18 cellular contexts compared by ENCODE assay signal in genomic region chr15:38553071-38553470, GRCh38. TPM values are rescaled to one million over a fixed set of nuclear protein-coding genes. Genes with fewer than 3 reads are reported as not detected.
A peak's percentile ranks its signal among the peaks of the same experiment; 100 is the strongest.
DNase-seq lines count a peak whose midpoint lies in the region; ATAC-seq lines count a peak whose summit lies in the region.
"Had no signal": no experiment of that assay in that cellular context is flagged by ENCODE, and none has a peak within 500 bp of the region (broad histone marks: within the 10 kb centered on the region; RNA-seq: fewer than 3 reads in every experiment).

No MANE protein-coding gene starts in this region.

- CTCF ChIA-PET in activated CD4-positive, alpha-beta memory T cell treated with anti-CD3 and anti-CD28 coated beads, Interleukin-2, amount 10 ng/mL, durations not matched to agents 7 days and 5 days (lab: Charles Lee) = interaction anchor here (0.8 to 5.7 kb wide), 8 partner anchors 11 to 143 kb away, joined by 3 to 36 read pairs (median 4); partner anchors contain the start of gene RASGRP1

- POLR2A ChIA-PET in activated CD4-positive, alpha-beta memory T cell treated with anti-CD3 and anti-CD28 coated beads, Interleukin-2, amount 10 ng/mL, durations not matched to agents 7 days and 5 days (lab: Charles Lee) = interaction anchor here (1.0 to 7.3 kb wide), 12 partner anchors 9 to 146 kb away, joined by 3 to 73 read pairs (median 8); partner anchors contain the start of genes FAM98B and RASGRP1

- H3K9ac ChIP-seq in endocrine pancreas (ENCODE audit: control insufficient read depth, insufficient read depth, low read length) = no peak overlapping the region

- no peaks in the 10 kb centered on the region for H3K9me3 Mint-ChIP-seq in activated naive CD4-positive, alpha-beta T cell treated with anti-CD3 and anti-CD28 coated beads, Interleukin-2, amount 50 U/mL, for 24 hours
- H3K9me3 Mint-ChIP-seq in activated naive CD4-positive, alpha-beta T cell treated with anti-CD3 and anti-CD28 coated beads, Interleukin-2, amount 50 U/mL, for 72 hours = peaks cover 0 to 5% of the 10 kb centered on the region in 2 donors
- no peaks in the 10 kb centered on the region for H3K9me3 Mint-ChIP-seq in activated CD4-positive, alpha-beta memory T cell treated with anti-CD3 and anti-CD28 coated beads, Interleukin-2, amount 10 ng/mL, durations not matched to agents 7 days and 5 days
- H3K9me3 Mint-ChIP-seq in stimulated activated naive CD8-positive, alpha-beta T cell treated with anti-CD3 and anti-CD28 coated beads, Interleukin-15, amount 100 ng/mL, for 72 hours = no peaks in the 10 kb centered on the region

- H3K9me3 ChIP-seq in endocrine pancreas (ENCODE audit: control insufficient read depth, low read length) = no peaks in the 10 kb centered on the region
- H3K9me3 ChIP-seq: Caco-2, lower lobe of right lung, sigmoid colon, upper lobe of right lung had no signal

- H3K4me3 ChIP-seq in endocrine pancreas (ENCODE audit: control insufficient read depth, insufficient read depth, low read length) = peak overlapping the region; percentile 81
- H3K4me3 ChIP-seq: lower lobe of right lung, sigmoid colon, upper lobe of right lung had no signal

- H3K4me1 ChIP-seq in endocrine pancreas (ENCODE audit: control insufficient read depth, insufficient read depth, low read length) = peaks cover 23% of the 10 kb centered on the region
- H3K4me1 ChIP-seq: lower lobe of right lung, sigmoid colon, upper lobe of right lung had no signal

- H3K4me3 Mint-ChIP-seq in activated naive CD4-positive, alpha-beta T cell treated with anti-CD3 and anti-CD28 coated beads, Interleukin-2, amount 50 U/mL, for 24 hours = peak overlapping the region; percentile 55
- H3K4me3 Mint-ChIP-seq in activated CD4-positive, alpha-beta memory T cell treated with anti-CD3 and anti-CD28 coated beads, Interleukin-2, amount 10 ng/mL, durations not matched to agents 7 days and 5 days = peak overlapping the region; percentile 35
- peak overlapping the region; percentile 27 to 70 for H3K4me3 Mint-ChIP-seq in stimulated activated naive CD8-positive, alpha-beta T cell treated with anti-CD3 and anti-CD28 coated beads, Interleukin-15, amount 100 ng/mL, for 72 hours

- peaks cover 2% of the 10 kb centered on the region for H3K36me3 ChIP-seq in endocrine pancreas (ENCODE audit: control insufficient read depth, insufficient read depth, low read length)
- H3K36me3 ChIP-seq: lower lobe of right lung, sigmoid colon, upper lobe of right lung had no signal

- no peak for ATAC-seq in activated naive CD4-positive, alpha-beta T cell treated with anti-CD3 and anti-CD28 coated beads, Interleukin-2, amount 50 U/mL, for 72 hours
- no peak for ATAC-seq in stimulated activated naive CD8-positive, alpha-beta T cell treated with anti-CD3 and anti-CD28 coated beads, Interleukin-15, amount 100 ng/mL, for 72 hours
- ATAC-seq in HG02938 (IDR thresholded peaks at IDR 0.05; ENCODE audit: unreplicated experiment) = no peak

- peaks cover 21% of the 10 kb centered on the region for H3K36me3 Mint-ChIP-seq in activated naive CD4-positive, alpha-beta T cell treated with anti-CD3 and anti-CD28 coated beads, Interleukin-2, amount 50 U/mL, for 24 hours
- H3K36me3 Mint-ChIP-seq in activated naive CD4-positive, alpha-beta T cell treated with anti-CD3 and anti-CD28 coated beads, Interleukin-2, amount 50 U/mL, for 72 hours = peaks cover 39 to 61% of the 10 kb centered on the region in 2 donors
- H3K36me3 Mint-ChIP-seq in activated CD4-positive, alpha-beta memory T cell treated with anti-CD3 and anti-CD28 coated beads, Interleukin-2, amount 10 ng/mL, durations not matched to agents 7 days and 5 days (ENCODE audit: low read depth) = peaks cover 88% of the 10 kb centered on the region

- intact Hi-C loops in posterior vena cava (cut with DNase I) = no loop called here

- no peak for DNase-seq in activated naive CD4-positive, alpha-beta T cell treated with anti-CD3 and anti-CD28 coated beads, Interleukin-2, amount 50 U/mL, for 72 hours (ENCODE audit: low spot score in 2 of 2)
- DNase-seq in activated CD4-positive, alpha-beta memory T cell treated with anti-CD3 and anti-CD28 coated beads, Interleukin-2, amount 10 ng/mL, durations not matched to agents 7 days and 5 days = no peak
- no peak for DNase-seq in stimulated activated naive CD8-positive, alpha-beta T cell treated with anti-CD3 and anti-CD28 coated beads, Interleukin-15, amount 100 ng/mL, for 72 hours
- DNase-seq in posterior vena cava (ENCODE audit: low spot score) (no peak), NCI-H446 (lab: John Stamatoyannopoulos, UW) (no peak)
- DNase-seq: activated gamma-delta T cell; Caco-2; lower lobe of right lung; NCI-H1092 treated with DMSO at 0.1 percent for 48 hours; NCI-H2081 treated with DMSO at 0.1 percent for 48 hours; NCI-H524 treated with DMSO at 0.1 percent for 48 hours; sigmoid colon; stimulated activated naive CD4-positive, alpha-beta T cell treated with Interleukin-2 at 50 U/mL for 16 hours; upper lobe of right lung had no signal

- no peaks in the 10 kb centered on the region for H3K27me3 ChIP-seq in endocrine pancreas (ENCODE audit: control insufficient read depth, insufficient read depth, low read length)
- H3K27me3 ChIP-seq: sigmoid colon, upper lobe of right lung had no signal

- H3K4me1 Mint-ChIP-seq in activated naive CD4-positive, alpha-beta T cell treated with anti-CD3 and anti-CD28 coated beads, Interleukin-2, amount 50 U/mL, for 24 hours = peaks cover 94% of the 10 kb centered on the region
- H3K4me1 Mint-ChIP-seq in activated CD4-positive, alpha-beta memory T cell treated with anti-CD3 and anti-CD28 coated beads, Interleukin-2, amount 10 ng/mL, durations not matched to agents 7 days and 5 days = peaks cover 87% of the 10 kb centered on the region
- H3K4me1 Mint-ChIP-seq in stimulated activated naive CD8-positive, alpha-beta T cell treated with anti-CD3 and anti-CD28 coated beads, Interleukin-15, amount 100 ng/mL, for 72 hours = peaks cover 93% of the 10 kb centered on the region

- no peaks in the 10 kb centered on the region for H3K27me3 Mint-ChIP-seq in activated naive CD4-positive, alpha-beta T cell treated with anti-CD3 and anti-CD28 coated beads, Interleukin-2, amount 50 U/mL, for 24 hours
- H3K27me3 Mint-ChIP-seq in activated CD4-positive, alpha-beta memory T cell treated with anti-CD3 and anti-CD28 coated beads, Interleukin-2, amount 10 ng/mL, durations not matched to agents 7 days and 5 days = no peaks in the 10 kb centered on the region
- H3K27me3 Mint-ChIP-seq in stimulated activated naive CD8-positive, alpha-beta T cell treated with anti-CD3 and anti-CD28 coated beads, Interleukin-15, amount 100 ng/mL, for 72 hours = no peaks in the 10 kb centered on the region

- peak overlapping the region; percentile 87 for H3K27ac Mint-ChIP-seq in activated naive CD4-positive, alpha-beta T cell treated with anti-CD3 and anti-CD28 coated beads, Interleukin-2, amount 50 U/mL, for 24 hours
- H3K27ac Mint-ChIP-seq in activated naive CD4-positive, alpha-beta T cell treated with anti-CD3 and anti-CD28 coated beads, Interleukin-2, amount 50 U/mL, for 72 hours = peak overlapping the region in 1 of 2 donors; percentile 19
- H3K27ac Mint-ChIP-seq in activated CD4-positive, alpha-beta memory T cell treated with anti-CD3 and anti-CD28 coated beads, Interleukin-2, amount 10 ng/mL, durations not matched to agents 7 days and 5 days = peak overlapping the region; percentile 44
- peak overlapping the region in 1 of 2 donors; percentile 27 for H3K27ac Mint-ChIP-seq in stimulated activated naive CD8-positive, alpha-beta T cell treated with anti-CD3 and anti-CD28 coated beads, Interleukin-15, amount 100 ng/mL, for 72 hours

RNA-seq across cellular contexts. Expression of gene RASGRP1, which starts 11.5 kb away (rescaled TPM):
- 100 to 1,000 TPM in 1 of 2 donors, 10 to 100 TPM in 1; 61.2 to 102 TPM for total RNA-seq in activated naive CD4-positive, alpha-beta T cell treated with anti-CD3 and anti-CD28 coated beads, Interleukin-2, amount 50 U/mL, for 72 hours
- total RNA-seq in activated CD4-positive, alpha-beta memory T cell treated with anti-CD3 and anti-CD28 coated beads, Interleukin-2, amount 10 ng/mL, durations not matched to agents 7 days and 5 days = 100 to 1,000 TPM; 200 to 208 TPM
- total RNA-seq in posterior vena cava = under 1 TPM; 0.60 to 0.67 TPM
- total RNA-seq: LHCN-M2 had no signal

Comparison
In these comparisons a context has a peak if more than half of its experiments do, and no peak if none do; other contexts are left out.
1. RNA of gene RASGRP1, which starts 11.5 kb away (total RNA-seq): 200 to 208 TPM in activated CD4-positive, alpha-beta memory T cell treated with anti-CD3 and anti-CD28 coated beads, Interleukin-2, amount 10 ng/mL, durations not matched to agents 7 days and 5 days and 61.2 to 102 TPM in activated naive CD4-positive, alpha-beta T cell treated with anti-CD3 and anti-CD28 coated beads, Interleukin-2, amount 50 U/mL, for 72 hours; 0.60 to 0.67 TPM in posterior vena cava; every median in the first group is over 10 times any median in the second.
2. Peak in every context shown above with its lines, with median percentiles within 50 percentile points of each other: H3K4me3 Mint-ChIP-seq.